In the genomic region with DNA sequence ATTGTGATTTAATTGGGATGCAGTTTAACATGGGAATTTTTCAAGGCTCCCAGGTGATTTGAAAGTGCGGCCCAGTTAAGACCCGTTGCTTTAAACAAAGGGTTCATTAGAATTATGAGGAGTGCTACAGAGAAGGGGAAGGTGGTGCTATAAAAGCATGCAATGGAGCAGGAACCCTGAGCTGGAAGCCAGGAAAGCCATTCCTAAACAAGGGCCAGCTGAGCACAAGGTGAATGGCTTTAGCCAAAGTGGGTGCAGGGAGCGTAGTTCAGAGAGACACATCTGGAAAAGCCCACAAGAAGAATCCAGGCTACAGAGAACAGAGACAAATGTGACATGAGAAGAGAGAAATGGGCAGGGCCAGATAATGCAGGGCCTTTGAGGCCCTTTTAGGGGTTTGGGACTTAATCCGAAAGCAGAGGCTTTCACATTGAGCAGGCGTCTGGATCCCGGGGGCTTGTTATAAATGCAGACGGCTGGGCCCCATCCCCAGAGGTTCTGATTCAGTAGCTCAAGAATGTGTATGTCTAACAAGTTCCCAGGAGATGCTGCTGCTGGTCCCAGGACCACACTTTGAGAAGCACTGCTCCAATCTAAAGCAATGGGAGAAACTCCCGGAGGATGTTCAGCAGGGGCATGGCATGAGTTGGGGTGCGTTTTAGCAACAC, we compare ENCODE assay signal across 17 cellular contexts.
"Had no signal": no experiment of that assay in that cellular context is flagged by ENCODE, and none has a peak within 500 bp of the region (broad histone marks: within the 10 kb centered on the region; RNA-seq: fewer than 3 reads in every experiment).

No MANE protein-coding gene starts in this region.

- H3K27me3 ChIP-seq: brain microvascular endothelial cell, suprapubic skin had no signal

- H3K9me3 Mint-ChIP-seq: activated CD4-positive, alpha-beta T cell treated with anti-CD3 and anti-CD28 coated beads, Interleukin-2, amount 10 ng/mL, durations not matched to agents 7 days and 5 days; immature natural killer cell; stimulated activated naive CD8-positive, alpha-beta T cell treated with anti-CD3 and anti-CD28 coated beads, Interleukin-15, Interleukin-2, amounts not matched to agents 100 ng/mL and 50 ng/mL, for 24 hours had no signal

- H3K36me3 ChIP-seq: brain microvascular endothelial cell, suprapubic skin had no signal

- H3K36me3 Mint-ChIP-seq: activated naive CD8-positive, alpha-beta T cell; immature natural killer cell; naive B cell had no signal

- H3K9me3 ChIP-seq: suprapubic skin had no signal

- H3K27ac ChIP-seq: brain microvascular endothelial cell, suprapubic skin had no signal

- H3K27ac Mint-ChIP-seq: activated CD4-positive, alpha-beta T cell treated with anti-CD3 and anti-CD28 coated beads, Interleukin-2, amount 10 ng/mL, durations not matched to agents 7 days and 5 days; activated naive CD8-positive, alpha-beta T cell; immature natural killer cell; naive B cell; stimulated activated naive CD8-positive, alpha-beta T cell treated with anti-CD3 and anti-CD28 coated beads, Interleukin-15, Interleukin-2, amounts not matched to agents 100 ng/mL and 50 ng/mL, for 24 hours had no signal

- H3K4me1 ChIP-seq: suprapubic skin had no signal

- H3K4me1 Mint-ChIP-seq: activated CD4-positive, alpha-beta T cell treated with anti-CD3 and anti-CD28 coated beads, Interleukin-2, amount 10 ng/mL, durations not matched to agents 7 days and 5 days; immature natural killer cell; naive B cell had no signal

- H3K4me3 Mint-ChIP-seq: activated CD4-positive, alpha-beta T cell treated with anti-CD3 and anti-CD28 coated beads, Interleukin-2, amount 10 ng/mL, durations not matched to agents 7 days and 5 days; activated naive CD8-positive, alpha-beta T cell; immature natural killer cell; naive B cell; stimulated activated naive CD8-positive, alpha-beta T cell treated with anti-CD3 and anti-CD28 coated beads, Interleukin-15, Interleukin-2, amounts not matched to agents 100 ng/mL and 50 ng/mL, for 24 hours had no signal

- DNase-seq: activated CD4-positive, CD25-positive, alpha-beta regulatory T cell; activated CD8-positive, alpha-beta memory T cell treated with anti-CD3 and anti-CD28 coated beads for 24 hours; activated gamma-delta T cell treated with Interleukin-2 at 50 U/mL for 16 hours; amygdala; brain microvascular endothelial cell; effector CD8-positive, alpha-beta T cell; foreskin fibroblast; immature natural killer cell; naive B cell; posterior cingulate gyrus; retina; trophoblast cell had no signal

- H3K27me3 Mint-ChIP-seq: stimulated activated naive CD8-positive, alpha-beta T cell treated with anti-CD3 and anti-CD28 coated beads, Interleukin-15, Interleukin-2, amounts not matched to agents 100 ng/mL and 50 ng/mL, for 24 hours had no signal

- H3K4me3 ChIP-seq: lung, suprapubic skin had no signal
